In the genomic region with DNA sequence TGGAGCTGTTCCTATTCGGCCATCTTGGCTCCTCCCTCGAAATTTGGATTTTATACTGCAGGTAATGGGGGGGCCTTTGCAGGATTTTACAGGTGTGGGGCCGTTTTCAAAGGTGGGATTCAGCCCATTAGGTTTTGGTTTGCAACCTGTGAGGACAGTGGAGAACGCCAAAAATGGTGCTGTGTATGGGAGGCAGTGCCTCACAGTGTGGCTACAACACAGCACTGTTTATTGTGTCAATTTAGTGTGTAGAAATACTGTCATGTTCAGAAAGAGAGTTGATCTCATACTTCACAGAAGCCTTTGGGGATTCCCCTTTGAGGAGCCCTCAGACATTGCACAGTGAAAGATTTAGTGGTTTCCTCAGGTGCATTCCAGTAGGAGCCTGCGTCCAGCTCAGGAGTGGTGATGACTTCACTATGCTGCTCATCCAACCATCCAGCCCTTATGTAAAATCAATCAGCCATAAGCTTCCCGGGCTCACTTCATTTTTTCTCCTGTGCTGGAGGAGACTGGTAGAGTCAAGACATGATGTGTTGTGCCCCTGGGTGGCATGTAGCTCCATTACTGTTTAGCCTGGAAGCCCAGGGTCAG, we compare ENCODE assay signal across 22 cellular contexts.
DNase-seq lines count a peak whose midpoint lies in the region; ATAC-seq, FAIRE-seq and TF ChIP-seq lines count a peak whose summit lies in the region.
"Had no signal": no experiment of that assay in that cellular context is flagged by ENCODE, and none has a peak within 500 bp of the region (broad histone marks: within the 10 kb centered on the region; RNA-seq: fewer than 3 reads in every experiment).

No MANE protein-coding gene starts in this region.

- no peaks in the 10 kb centered on the region for H3K4me1 ChIP-seq in astrocyte (ENCODE audit: insufficient read depth, low read length)
- no peaks in the 10 kb centered on the region for H3K4me1 ChIP-seq in iPS-20b (ENCODE audit: insufficient read depth, low read length)
- H3K4me1 ChIP-seq in BE2C = no peaks in the 10 kb centered on the region
- H3K4me1 ChIP-seq: A549, adrenal gland, right atrium auricular region, stomach had no signal

- TF ChIP-seq CTCF in astrocyte (IDR thresholded peaks at IDR 0.05; ENCODE audit: insufficient read depth, low read depth, low read length) = no peak
- no peak for TF ChIP-seq CTCF in BE2C (IDR thresholded peaks at IDR 0.05; ENCODE audit: low read depth, low read length)

- DNase-seq in stimulated activated naive CD8-positive, alpha-beta T cell treated with anti-CD3 and anti-CD28 coated beads, Interleukin-15, amount 100 ng/mL, for 72 hours = no peak
- no peak for DNase-seq in stimulated activated naive CD8-positive, alpha-beta T cell treated with anti-CD3 and anti-CD28 coated beads, Interleukin-15, Interleukin-2, amounts not matched to agents 100 U/mL and 50 U/mL, for 24 hours
- DNase-seq in astrocyte (ENCODE audit: low read depth) = no peak
- no peak for DNase-seq in activated CD8-positive, alpha-beta memory T cell treated with anti-CD3 and anti-CD28 coated beads, Interleukin-2, amount 50 U/mL, for 4 hours
- DNase-seq in cardiac septum (ENCODE audit: low spot score) = no peak
- no peak for DNase-seq in sciatic nerve (ENCODE audit: low spot score)
- DNase-seq in BE2C = no peak
- DNase-seq: adrenal gland; CD4-positive, alpha-beta memory T cell; effector CD4-positive, alpha-beta T cell; mesenchymal stem cell; NCI-H187 treated with DMSO at 0.1 percent for 48 hours; NCI-H446; Right ventricle myocardium superior; stomach; T-cell had no signal

- H3K27me3 ChIP-seq in astrocyte (ENCODE audit: insufficient read depth, low read length) (no peaks in the 10 kb centered on the region), iPS-20b (ENCODE audit: insufficient read depth, low read length) (no peaks in the 10 kb centered on the region), BE2C (no peaks in the 10 kb centered on the region)

- intact Hi-C loops in cardiac septum (cut with DNase I) (no loop called here), sciatic nerve (cut with DNase I) (no loop called here)

- H3K27ac ChIP-seq in astrocyte (ENCODE audit: low read depth, low read length) (no peak overlapping the region), iPS-20b (ENCODE audit: low read length) (no peak overlapping the region)
- H3K27ac ChIP-seq: A549, adrenal gland, right atrium auricular region, stomach had no signal

- H3K9ac ChIP-seq in astrocyte (ENCODE audit: low read length) (no peak overlapping the region), iPS-20b (ENCODE audit: low read depth, low read length) (peak overlapping the region; percentile 36; the same call in 1 of the 2 replicates)

- no peaks in the 10 kb centered on the region for H3K4me1 Mint-ChIP-seq in stimulated activated naive CD8-positive, alpha-beta T cell treated with anti-CD3 and anti-CD28 coated beads, Interleukin-15, amount 100 ng/mL, for 72 hours
- H3K4me1 Mint-ChIP-seq in astrocyte (ENCODE audit: low read depth, unreplicated experiment) = no peaks in the 10 kb centered on the region
- H3K4me1 Mint-ChIP-seq: CD4-positive, alpha-beta memory T cell; central memory CD8-positive, alpha-beta T cell; IgD-negative memory B cell; T-cell had no signal

- no peaks in the 10 kb centered on the region for H3K79me2 ChIP-seq in astrocyte (ENCODE audit: insufficient read depth, low read length)

- no peak overlapping the region for H3K4me2 ChIP-seq in astrocyte (ENCODE audit: low read length)
- H3K4me2 ChIP-seq: A549 had no signal

- H3K4me3 Mint-ChIP-seq in stimulated activated naive CD8-positive, alpha-beta T cell treated with anti-CD3 and anti-CD28 coated beads, Interleukin-15, amount 100 ng/mL, for 72 hours = no peak overlapping the region
- peak overlapping the region; percentile 60 for H3K4me3 Mint-ChIP-seq in astrocyte (ENCODE audit: unreplicated experiment)
- H3K4me3 Mint-ChIP-seq: CD4-positive, alpha-beta memory T cell; central memory CD8-positive, alpha-beta T cell; IgD-negative memory B cell; T-cell had no signal

- no peak for FAIRE-seq in astrocyte (lab: Jason Lieb, UNC)
- FAIRE-seq: A549 had no signal

- H3K27ac Mint-ChIP-seq in stimulated activated naive CD8-positive, alpha-beta T cell treated with anti-CD3 and anti-CD28 coated beads, Interleukin-15, amount 100 ng/mL, for 72 hours = no peak overlapping the region
- no peak overlapping the region for H3K27ac Mint-ChIP-seq in astrocyte (ENCODE audit: unreplicated experiment)
- H3K27ac Mint-ChIP-seq: activated T-helper 2 cell treated with anti-CD3 and anti-CD28 coated beads, Interferon-gamma antibody, Interleukin-2, Interleukin-4, amounts not matched to agents 10 μg/mL and 5 μg/mL and 100 μg/mL, durations not matched to agents 14 hours and 24 hours and 36 hours; CD4-positive, alpha-beta memory T cell; IgD-negative memory B cell; T-cell had no signal

- H2AFZ ChIP-seq in astrocyte (ENCODE audit: low read depth, low read length) = no peak overlapping the region

- no peaks in the 10 kb centered on the region for H3K36me3 Mint-ChIP-seq in astrocyte (ENCODE audit: low read depth, unreplicated experiment)
- H3K36me3 Mint-ChIP-seq: IgD-negative memory B cell, T-cell had no signal

- H3K36me3 ChIP-seq in astrocyte (ENCODE audit: insufficient read depth, low read length) (no peaks in the 10 kb centered on the region), iPS-20b (ENCODE audit: insufficient read depth, low read depth, low read length) (no peaks in the 10 kb centered on the region), BE2C (no peaks in the 10 kb centered on the region)
- H3K36me3 ChIP-seq: adrenal gland, right atrium auricular region, stomach had no signal

- peak; percentile 42 for ATAC-seq in stimulated activated naive CD8-positive, alpha-beta T cell treated with anti-CD3 and anti-CD28 coated beads, Interleukin-15, amount 100 ng/mL, for 72 hours
- ATAC-seq in stimulated activated naive CD8-positive, alpha-beta T cell treated with anti-CD3 and anti-CD28 coated beads, Interleukin-15, Interleukin-2, amounts not matched to agents 100 U/mL and 50 U/mL, for 24 hours = no peak
- ATAC-seq in sciatic nerve = no peak
- ATAC-seq: A549, T-cell had no signal

- H3K27me3 Mint-ChIP-seq in stimulated activated naive CD8-positive, alpha-beta T cell treated with anti-CD3 and anti-CD28 coated beads, Interleukin-15, amount 100 ng/mL, for 72 hours = peaks cover 36% of the 10 kb centered on the region
- H3K27me3 Mint-ChIP-seq in astrocyte (ENCODE audit: low read depth, unreplicated experiment) = peaks cover 15% of the 10 kb centered on the region

- H3K4me3 ChIP-seq in astrocyte (ENCODE audit: insufficient read depth, low read depth, low read length) (no peak overlapping the region), iPS-20b (ENCODE audit: low read length) (peak overlapping the region; percentile 46; the same call in 1 of the 2 replicates), BE2C (ENCODE audit: low read depth, low read length) (no peak overlapping the region)
- H3K4me3 ChIP-seq: A549, adrenal gland, right atrium auricular region, stomach had no signal

- no peaks in the 10 kb centered on the region for H3K9me3 ChIP-seq in astrocyte (ENCODE audit: insufficient read depth, low read depth, low read length)
- peaks cover 4% of the 10 kb centered on the region; the same call in 1 of the 2 replicates for H3K9me3 ChIP-seq in iPS-20b (ENCODE audit: insufficient read depth, low read depth, low read length)
- no peaks in the 10 kb centered on the region for H3K9me3 ChIP-seq in BE2C
- H3K9me3 ChIP-seq: A549, adrenal gland, right atrium auricular region, stomach had no signal

- H3K9me3 Mint-ChIP-seq in stimulated activated naive CD8-positive, alpha-beta T cell treated with anti-CD3 and anti-CD28 coated beads, Interleukin-15, amount 100 ng/mL, for 72 hours = peaks cover 4 to 7% of the 10 kb centered on the region in 2 donors
- H3K9me3 Mint-ChIP-seq in astrocyte (ENCODE audit: unreplicated experiment) = peaks cover 5% of the 10 kb centered on the region
- H3K9me3 Mint-ChIP-seq: activated T-helper 2 cell treated with anti-CD3 and anti-CD28 coated beads, Interferon-gamma antibody, Interleukin-2, Interleukin-4, amounts not matched to agents 10 μg/mL and 5 μg/mL and 100 μg/mL, durations not matched to agents 14 hours and 24 hours and 36 hours; central memory CD8-positive, alpha-beta T cell had no signal

- no peaks in the 10 kb centered on the region for H4K20me1 ChIP-seq in astrocyte (ENCODE audit: insufficient read depth, low read length)
